In genomic region chr9:92963831-92964606, GRCh38 we compare ENCODE assay signal across 9 cellular contexts. TPM values are rescaled to one million over a fixed set of nuclear protein-coding genes. Genes with fewer than 3 reads are reported as not detected.
DNase-seq lines count a peak whose midpoint lies in the region; ATAC-seq, FAIRE-seq and TF ChIP-seq lines count a peak whose summit lies in the region.
"Had no signal": no experiment of that assay in that cellular context is flagged by ENCODE, and none has a peak within 500 bp of the region (broad histone marks: within the 10 kb centered on the region; RNA-seq: fewer than 3 reads in every experiment).

No MANE protein-coding gene starts in this region.

- no peaks in the 10 kb centered on the region for H4K20me1 ChIP-seq in mammary epithelial cell (ENCODE audit: insufficient read depth, low read length)

- no peak overlapping the region for H2AFZ ChIP-seq in mammary epithelial cell (ENCODE audit: low read depth, low read length)

- H3K9ac ChIP-seq in mammary epithelial cell (ENCODE audit: insufficient read depth, low read length) (no peak overlapping the region), endocrine pancreas (ENCODE audit: control insufficient read depth, insufficient read depth, low read length) (no peak overlapping the region)

- intact Hi-C loops in breast epithelium (cut with DNase I; ENCODE audit: low total_unique reads) (loop anchor here (2.0 kb wide), 1 partner anchor 39 kb away; no protein-coding TSS in a partner anchor), mammary epithelial cell (cut with micrococcal nuclease) (no loop called here)

- H3K27me3 ChIP-seq in breast epithelium: no peaks in the 10 kb centered on the region
- H3K27me3 ChIP-seq in mammary epithelial cell (ENCODE audit: insufficient read depth, low read length): no peaks in the 10 kb centered on the region
- H3K27me3 ChIP-seq in endocrine pancreas (ENCODE audit: control insufficient read depth, insufficient read depth, low read length): no peaks in the 10 kb centered on the region
- H3K27me3 ChIP-seq in small intestine (ENCODE audit: control insufficient read depth in 2 of 2, insufficient read depth in 2 of 2, low read length in 2 of 2): no peaks in the 10 kb centered on the region

- H3K4me3 ChIP-seq in breast epithelium (peak overlapping the region; percentile 35 to 50 (median 41)), mammary epithelial cell (replicated peaks in 1 of 3; ENCODE audit: insufficient read depth in 1 of 3, low read depth in 2 of 3, low read length in 3 of 3) (no peak overlapping the region), endocrine pancreas (ENCODE audit: control insufficient read depth, insufficient read depth, low read length) (peak overlapping the region; percentile 31), small intestine (ENCODE audit: low read depth in 1 of 2, low read length in 2 of 2) (peak overlapping the region; percentile 57 to 64)
- H3K4me3 ChIP-seq: A549 had no signal

- 83% methylated on average over 12 of the region's 16 CpGs for WGBS in mammary epithelial cell (ENCODE audit: low coverage, missing lambda C conversion rate)
- WGBS in small intestine, 3 donors: 52 to 70% (median 54%) methylated on average over 16 of the region's 16 CpGs

- ATAC-seq in HG03460 (IDR thresholded peaks at IDR 0.05; ENCODE audit: unreplicated experiment): peak; percentile 80
- ATAC-seq: A549 had no signal

- no peak overlapping the region for H3K4me2 ChIP-seq in mammary epithelial cell (ENCODE audit: insufficient read depth, low read depth, low read length)
- H3K4me2 ChIP-seq: A549 had no signal

- dilution Hi-C loops in mammary epithelial cell (cut with HindIII; ENCODE audit: low sequenced_read_pairs): no loop called here

- CTCF ChIA-PET in mammary epithelial cell (lab: Charles Lee; ENCODE audit: low non-redundant PET): no interaction called here

- DNase-seq in breast epithelium (ENCODE audit: low spot score in 2 of 2) (peak in 1 of 2 donors; percentile 45), mammary epithelial cell (no peak), small intestine (peak; percentile 46), NCI-H2107 (lab: John Stamatoyannopoulos, UW) (no peak), NCI-H69 (lab: John Stamatoyannopoulos, UW) (no peak)
- DNase-seq in activated CD4-positive, alpha-beta T cell treated with anti-CD3 and anti-CD28 coated beads for 1 hour: peak; percentile 50

- no peak for FAIRE-seq in small intestine (lab: Jason Lieb, UNC)
- FAIRE-seq: A549 had no signal

- in situ Hi-C loops in mammary epithelial cell (cut with MboI; ENCODE audit: low sequenced_read_pairs in 2 of 2): no loop called here

- H3K36me3 ChIP-seq in breast epithelium (no peaks in the 10 kb centered on the region), mammary epithelial cell (ENCODE audit: insufficient read depth, low read length) (no peaks in the 10 kb centered on the region), endocrine pancreas (ENCODE audit: control insufficient read depth, insufficient read depth, low read length) (no peaks in the 10 kb centered on the region), small intestine (ENCODE audit: control insufficient read depth in 2 of 2, insufficient read depth in 2 of 2, low read length in 2 of 2) (no peaks in the 10 kb centered on the region)

- TF ChIP-seq CTCF in breast epithelium (IDR thresholded peaks at IDR 0.05) (no peak), mammary epithelial cell (conservative IDR thresholded peaks at IDR 0.05 in 1 of 2, IDR thresholded peaks at IDR 0.05 in 1 of 2; ENCODE audit: extremely low read depth in 1 of 2, insufficient read depth in 1 of 2, low read depth in 1 of 2, low read length in 2 of 2) (no peak)

- no peak for TF ChIP-seq POLR2A in breast epithelium (IDR thresholded peaks at IDR 0.05)

- no TSS peak for BruUV-seq in mammary epithelial cell (replicated peaks; lab: Mats Ljungman, UMichigan)

- no peaks in the 10 kb centered on the region for H3K4me1 ChIP-seq in breast epithelium
- H3K4me1 ChIP-seq in mammary epithelial cell (ENCODE audit: insufficient read depth, low read length): no peaks in the 10 kb centered on the region
- H3K4me1 ChIP-seq in endocrine pancreas (ENCODE audit: control insufficient read depth, insufficient read depth, low read length): no peaks in the 10 kb centered on the region
- no peaks in the 10 kb centered on the region for H3K4me1 ChIP-seq in small intestine (ENCODE audit: control insufficient read depth in 2 of 2, insufficient read depth in 1 of 2, low read depth in 1 of 2, low read length in 1 of 2)
- H3K4me1 ChIP-seq: A549 had no signal

- no peaks in the 10 kb centered on the region for H3K79me2 ChIP-seq in mammary epithelial cell (ENCODE audit: insufficient read depth, low read length)

- H3K9me3 ChIP-seq in breast epithelium: no peaks in the 10 kb centered on the region
- H3K9me3 ChIP-seq in mammary epithelial cell (replicated peaks; ENCODE audit: insufficient read depth, low read length): peaks cover 11% of the 10 kb centered on the region
- H3K9me3 ChIP-seq in endocrine pancreas (ENCODE audit: control insufficient read depth, low read length): no peaks in the 10 kb centered on the region
- H3K9me3 ChIP-seq in small intestine (ENCODE audit: control insufficient read depth, low read depth): no peaks in the 10 kb centered on the region
- H3K9me3 ChIP-seq: A549 had no signal

- H3K27ac ChIP-seq in breast epithelium (peak overlapping the region in 1 of 2 donors; percentile 19), mammary epithelial cell (ENCODE audit: insufficient read depth, low read depth, low read length) (no peak overlapping the region), small intestine (ENCODE audit: low read depth in 1 of 2, low read length in 1 of 2) (peak overlapping the region; percentile 68 to 97)
- H3K27ac ChIP-seq: A549 had no signal

RNA-seq across cellular contexts. Expression of gene FGD3, which starts 16.7 kb away (rescaled TPM):
- total RNA-seq in breast epithelium (10 to 100 TPM; 10.2 to 18.0 (median 10.4) TPM), mammary epithelial cell (under 1 TPM; 0.59 to 0.67 TPM)
- polyA plus RNA-seq in mammary epithelial cell (0.14 TPM), small intestine (1 to 10 TPM in 2 of 3 donors, under 1 TPM in 1; 0.67 to 4.9 (median 2.7) TPM)
- not detected for polyA minus RNA-seq in mammary epithelial cell

Comparison
In these comparisons a context has a peak if more than half of its experiments do, and no peak if none do; other contexts are left out.
1. H3K4me3 ChIP-seq: peak in breast epithelium (3 of 3), endocrine pancreas (single experiment) and small intestine (2 of 2); none in mammary epithelial cell (0 of 3).
2. RNA of gene FGD3, which starts 16.7 kb away (total RNA-seq): 10.2 to 18.0 TPM in breast epithelium; 0.59 to 0.67 TPM in mammary epithelial cell; every median in the first group is over 4 times any median in the second.
3. DNase-seq: peak in activated CD4-positive, alpha-beta T cell treated with anti-CD3 and anti-CD28 coated beads for 1 hour (single experiment) and small intestine (single experiment); none in mammary epithelial cell (single experiment), NCI-H2107 (single experiment) and NCI-H69 (single experiment).